ENCODE assay signal across 8 cellular contexts in genomic region chr1:118960026-118960561, GRCh38. TPM values are rescaled to one million over a fixed set of nuclear protein-coding genes. Genes with fewer than 3 reads are reported as not detected.
DNase-seq lines count a peak whose midpoint lies in the region; ATAC-seq and TF ChIP-seq lines count a peak whose summit lies in the region.

No MANE protein-coding gene starts in this region.

- DNase-seq in GM10248 (ENCODE audit: extremely low spot score) (peak; percentile 20), HT-29 (ENCODE audit: low spot score) (peak; percentile 62), glomerular visceral epithelial cell (ENCODE audit: extremely low spot score) (peak; percentile 92), NCI-H1105 (lab: John Stamatoyannopoulos, UW) (no peak), NCI-H1694 (lab: John Stamatoyannopoulos, UW) (no peak), SKM-1 treated with dmso at 0.1 percent for 144 hours (lab: John Stamatoyannopoulos, UW; ENCODE audit: unreplicated experiment) (no peak)
- DNase-seq in stimulated activated CD8-positive, alpha-beta memory T cell treated with anti-CD3 and anti-CD28 coated beads, Interleukin-4, amount 100 ng/mL, for 48 hours: no peak

- CTCF ChIA-PET in GM10248 (lab: Yijun Ruan, JAX): interaction anchor here (1.0 kb wide), 1 partner anchor 44 kb away, joined by 3 read pairs; no protein-coding TSS in a partner anchor

- TF ChIP-seq CTCF in GM10248 (IDR thresholded peaks at IDR 0.05; ENCODE audit: control extremely low read depth, extremely low read depth, low read depth, missing control alignments): no peak

- peak; percentile 85 for ATAC-seq in GM21723 (IDR thresholded peaks at IDR 0.05; ENCODE audit: unreplicated experiment)

- POLR2A ChIA-PET in GM10248 (lab: Yijun Ruan, JAX): no interaction called here

RNA-seq across cellular contexts. Expression of gene TBX15, which starts 28.0 kb away (rescaled TPM):
- total RNA-seq in HT-29 (2014; rRNA removed; shearing (Covaris generic)): 0.03 TPM in 1 of 2 replicates, not detected in the other

Comparison
In these comparisons a context has a peak if more than half of its experiments do, and no peak if none do; other contexts are left out.
1. DNase-seq: peak in GM10248 (single experiment), HT-29 (single experiment) and glomerular visceral epithelial cell (single experiment); none in stimulated activated CD8-positive, alpha-beta memory T cell treated with anti-CD3 and anti-CD28 coated beads, Interleukin-4, amount 100 ng/mL, for 48 hours (single experiment), NCI-H1105 (single experiment), NCI-H1694 (single experiment) and SKM-1 treated with dmso at 0.1 percent for 144 hours (single experiment).